1 cellular context compared by ENCODE assay signal in the genomic region with DNA sequence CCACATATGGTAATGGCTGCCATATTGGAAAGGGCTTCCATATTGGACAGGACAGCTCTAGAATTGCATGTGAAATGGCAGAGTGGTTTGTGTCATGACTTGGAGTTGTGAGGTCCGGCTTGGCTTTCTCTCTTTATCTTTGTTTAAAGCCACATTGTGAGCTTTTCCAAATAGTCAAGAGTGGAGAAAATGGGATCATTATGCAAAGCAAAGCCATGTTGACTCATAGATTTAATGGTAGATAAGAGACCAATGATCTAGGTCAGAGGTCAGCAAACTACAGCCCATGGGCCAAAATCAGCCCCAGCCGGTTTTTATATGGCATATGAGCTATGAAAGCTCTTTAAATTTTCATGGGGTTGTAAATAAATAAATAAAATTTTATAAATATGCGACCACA.
TF ChIP-seq lines count a peak whose summit lies in the region.

No MANE protein-coding gene starts in this region.

TF ChIP-seq in HepG2, 621 proteins besides CTCF, POLR2A, EP300 and RAD21 (continued from another document):
- TF ChIP-seq, protein P1, sequence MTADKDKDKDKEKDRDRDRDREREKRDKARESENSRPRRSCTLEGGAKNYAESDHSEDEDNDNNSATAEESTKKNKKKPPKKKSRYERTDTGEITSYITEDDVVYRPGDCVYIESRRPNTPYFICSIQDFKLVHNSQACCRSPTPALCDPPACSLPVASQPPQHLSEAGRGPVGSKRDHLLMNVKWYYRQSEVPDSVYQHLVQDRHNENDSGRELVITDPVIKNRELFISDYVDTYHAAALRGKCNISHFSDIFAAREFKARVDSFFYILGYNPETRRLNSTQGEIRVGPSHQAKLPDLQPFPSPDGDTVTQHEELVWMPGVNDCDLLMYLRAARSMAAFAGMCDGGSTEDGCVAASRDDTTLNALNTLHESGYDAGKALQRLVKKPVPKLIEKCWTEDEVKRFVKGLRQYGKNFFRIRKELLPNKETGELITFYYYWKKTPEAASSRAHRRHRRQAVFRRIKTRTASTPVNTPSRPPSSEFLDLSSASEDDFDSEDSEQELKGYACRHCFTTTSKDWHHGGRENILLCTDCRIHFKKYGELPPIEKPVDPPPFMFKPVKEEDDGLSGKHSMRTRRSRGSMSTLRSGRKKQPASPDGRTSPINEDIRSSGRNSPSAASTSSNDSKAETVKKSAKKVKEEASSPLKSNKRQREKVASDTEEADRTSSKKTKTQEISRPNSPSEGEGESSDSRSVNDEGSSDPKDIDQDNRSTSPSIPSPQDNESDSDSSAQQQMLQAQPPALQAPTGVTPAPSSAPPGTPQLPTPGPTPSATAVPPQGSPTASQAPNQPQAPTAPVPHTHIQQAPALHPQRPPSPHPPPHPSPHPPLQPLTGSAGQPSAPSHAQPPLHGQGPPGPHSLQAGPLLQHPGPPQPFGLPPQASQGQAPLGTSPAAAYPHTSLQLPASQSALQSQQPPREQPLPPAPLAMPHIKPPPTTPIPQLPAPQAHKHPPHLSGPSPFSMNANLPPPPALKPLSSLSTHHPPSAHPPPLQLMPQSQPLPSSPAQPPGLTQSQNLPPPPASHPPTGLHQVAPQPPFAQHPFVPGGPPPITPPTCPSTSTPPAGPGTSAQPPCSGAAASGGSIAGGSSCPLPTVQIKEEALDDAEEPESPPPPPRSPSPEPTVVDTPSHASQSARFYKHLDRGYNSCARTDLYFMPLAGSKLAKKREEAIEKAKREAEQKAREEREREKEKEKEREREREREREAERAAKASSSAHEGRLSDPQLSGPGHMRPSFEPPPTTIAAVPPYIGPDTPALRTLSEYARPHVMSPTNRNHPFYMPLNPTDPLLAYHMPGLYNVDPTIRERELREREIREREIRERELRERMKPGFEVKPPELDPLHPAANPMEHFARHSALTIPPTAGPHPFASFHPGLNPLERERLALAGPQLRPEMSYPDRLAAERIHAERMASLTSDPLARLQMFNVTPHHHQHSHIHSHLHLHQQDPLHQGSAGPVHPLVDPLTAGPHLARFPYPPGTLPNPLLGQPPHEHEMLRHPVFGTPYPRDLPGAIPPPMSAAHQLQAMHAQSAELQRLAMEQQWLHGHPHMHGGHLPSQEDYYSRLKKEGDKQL (CRISPR knock-in tag; IDR thresholded peaks at IDR 0.05; ENCODE audit: low read depth) = no peak
